8 cellular contexts compared by ENCODE assay signal in the genomic region with DNA sequence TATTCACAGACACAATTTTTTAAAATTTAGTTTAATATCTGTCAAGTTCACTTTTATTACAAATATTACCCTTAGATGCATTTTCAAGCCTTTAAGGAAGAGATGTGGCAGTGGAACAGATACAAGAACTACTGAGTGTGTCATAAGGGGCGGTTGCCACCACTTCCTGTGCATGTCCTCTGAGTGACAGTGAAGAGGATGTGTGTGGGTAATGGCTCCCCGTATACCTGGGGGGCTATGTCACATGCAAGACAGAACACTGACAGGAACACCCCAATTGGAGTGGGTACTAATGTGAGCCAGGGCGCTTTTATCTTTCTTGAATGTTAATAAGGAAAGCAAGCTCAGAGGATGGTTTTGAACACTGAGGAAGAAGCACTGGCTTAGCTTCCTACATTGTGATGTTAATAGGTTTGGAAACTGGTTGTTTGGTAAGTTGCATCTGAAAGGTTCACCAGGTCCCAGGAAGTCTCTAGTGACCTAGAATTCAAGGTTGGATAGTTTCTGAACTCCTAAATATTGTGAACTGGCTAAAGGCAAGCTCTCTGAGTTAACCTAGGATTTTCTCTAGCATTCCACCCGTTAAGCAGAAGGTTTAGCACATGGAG.
A peak's percentile ranks its signal among the peaks of the same experiment; 100 is the strongest.
DNase-seq lines count a peak whose midpoint lies in the region; ATAC-seq and TF ChIP-seq lines count a peak whose summit lies in the region.

No MANE protein-coding gene starts in this region.

- no peaks in the 10 kb centered on the region for H3K4me1 ChIP-seq in foreskin keratinocyte

- H3K27me3 ChIP-seq in foreskin keratinocyte (no peaks in the 10 kb centered on the region), dorsolateral prefrontal cortex (no peaks in the 10 kb centered on the region)

- intact Hi-C loops in dorsolateral prefrontal cortex (cut with DNase I) = no loop called here

- H3K27ac ChIP-seq in foreskin keratinocyte (no peak overlapping the region), dorsolateral prefrontal cortex (no peak overlapping the region)

- TF ChIP-seq CTCF in foreskin keratinocyte (conservative IDR thresholded peaks at IDR 0.05) (no peak), dorsolateral prefrontal cortex (IDR thresholded peaks at IDR 0.05 in 54 of 56, conservative IDR thresholded peaks at IDR 0.05 in 2 of 56; ENCODE audit: low read depth in 1 of 56, partially characterized antibody in 56 of 56) (no peak)

- peak overlapping the region; percentile 95 for H3K27ac Mint-ChIP-seq in activated naive CD8-positive, alpha-beta T cell

- DNase-seq in T follicular helper cell (ENCODE audit: low read depth) = peak; percentile 50
- DNase-seq in stimulated activated CD8-positive, alpha-beta memory T cell treated with anti-CD3 and anti-CD28 coated beads, Interleukin-7, amount 100 ng/mL, for 48 hours (ENCODE audit: extremely low read depth in 1 of 2, low read depth in 1 of 2) = peak; percentile 26 to 57
- DNase-seq in foreskin keratinocyte = no peak
- DNase-seq in dorsolateral prefrontal cortex = no peak
- DNase-seq in hippocampal formation (lab: John Stamatoyannopoulos, UW) = no peak

- H3K36me3 Mint-ChIP-seq in activated naive CD8-positive, alpha-beta T cell = peaks cover 22% of the 10 kb centered on the region

- peaks cover 67% of the 10 kb centered on the region for H3K4me1 Mint-ChIP-seq in activated naive CD8-positive, alpha-beta T cell (ENCODE audit: low read depth)

- no peaks in the 10 kb centered on the region for H3K9me3 Mint-ChIP-seq in activated naive CD8-positive, alpha-beta T cell (ENCODE audit: low read depth)

- H3K4me3 ChIP-seq in dorsolateral prefrontal cortex = no peak overlapping the region

- H3K27me3 Mint-ChIP-seq in activated naive CD8-positive, alpha-beta T cell = no peaks in the 10 kb centered on the region

- ATAC-seq in GM18511 (IDR thresholded peaks at IDR 0.05; ENCODE audit: unreplicated experiment) (peak; percentile 88), HG02852 (IDR thresholded peaks at IDR 0.05; ENCODE audit: unreplicated experiment) (peak; percentile 90), foreskin keratinocyte (no peak)

- H3K4me3 Mint-ChIP-seq in activated naive CD8-positive, alpha-beta T cell = peak overlapping the region; percentile 73

Comparison
In these comparisons a context has a peak if more than half of its experiments do, and no peak if none do; other contexts are left out.
1. DNase-seq: peak in T follicular helper cell (single experiment) and stimulated activated CD8-positive, alpha-beta memory T cell treated with anti-CD3 and anti-CD28 coated beads, Interleukin-7, amount 100 ng/mL, for 48 hours (2 of 2); none in foreskin keratinocyte (0 of 2), dorsolateral prefrontal cortex (0 of 10) and hippocampal formation (0 of 2).